1 cellular context compared by ENCODE assay signal in genomic region chr5:29099585-29099984, GRCh38.
TF ChIP-seq lines count a peak whose summit lies in the region.

No MANE protein-coding gene starts in this region.

TF ChIP-seq in GM12878, 131 proteins besides CTCF, POLR2A, EP300 and RAD21 (continued from another document and continues in another):
- TF ChIP-seq CUX1 (IDR thresholded peaks at IDR 0.05; ENCODE audit: insufficient replicate concordance, low read depth, low read length) (no peak), SMC3 (IDR thresholded peaks at IDR 0.05; ENCODE audit: borderline replicate concordance, low read length) (no peak), ZNF687 (IDR thresholded peaks at IDR 0.05) (no peak), MXI1 (IDR thresholded peaks at IDR 0.05; ENCODE audit: low read depth, low read length) (no peak), ELK1 (IDR thresholded peaks at IDR 0.05; ENCODE audit: low read depth, low read length) (no peak), BACH1 (IDR thresholded peaks at IDR 0.05; ENCODE audit: borderline replicate concordance) (no peak), ETV6 (conservative IDR thresholded peaks at IDR 0.05 in 1 of 2, IDR thresholded peaks at IDR 0.05 in 1 of 2; ENCODE audit: borderline replicate concordance in 1 of 2, low read depth in 1 of 2) (0 out of 4 replicates have a peak, but pooled peaks of 1 of the 2 experiments have one; percentile 14), TCF7 (IDR thresholded peaks at IDR 0.05; ENCODE audit: borderline replicate concordance) (peak; percentile 74; the same call in 1 of the 2 replicates), JUNB (IDR thresholded peaks at IDR 0.05) (0 out of 2 replicates have a peak, but pooled peaks have one; percentile 39), NR2C2 (IDR thresholded peaks at IDR 0.05; ENCODE audit: borderline replicate concordance, control insufficient read depth, insufficient read length, low read depth) (no peak), NKRF (conservative IDR thresholded peaks at IDR 0.05) (no peak), SP1 (IDR thresholded peaks at IDR 0.05; ENCODE audit: low read depth, low read length) (no peak), SMARCA5 (IDR thresholded peaks at IDR 0.05) (no peak), IKZF2 (IDR thresholded peaks at IDR 0.05) (peak; percentile 56 to 63; a peak in 3 of 4 replicates), CEBPZ (IDR thresholded peaks at IDR 0.05; ENCODE audit: low read depth, low read length) (no peak), MTA3 (IDR thresholded peaks at IDR 0.05; ENCODE audit: borderline replicate concordance, low read length) (no peak), CEBPB (IDR thresholded peaks at IDR 0.05; ENCODE audit: borderline replicate concordance in 1 of 2, low read depth in 2 of 2, low read length in 2 of 2) (no peak), RUNX3 (IDR thresholded peaks at IDR 0.05; ENCODE audit: low read length) (peak; percentile 43), ATF7 (IDR thresholded peaks at IDR 0.05; ENCODE audit: low read depth) (0 out of 2 replicates have a peak, but pooled peaks have one; percentile 13), USF2 (IDR thresholded peaks at IDR 0.05; ENCODE audit: borderline replicate concordance, low read depth, low read length) (no peak), ZBTB33 (IDR thresholded peaks at IDR 0.05) (no peak), E2F8 (IDR thresholded peaks at IDR 0.05; ENCODE audit: low read depth, partially characterized antibody) (no peak), MYC (IDR thresholded peaks at IDR 0.05; ENCODE audit: insufficient read depth, insufficient read length, insufficient replicate concordance, low read length, severe bottlenecking) (no peak), RELB (IDR thresholded peaks at IDR 0.05; ENCODE audit: low read depth) (no peak), ZNF24 (IDR thresholded peaks at IDR 0.05) (no peak), CREM (IDR thresholded peaks at IDR 0.05; ENCODE audit: low read depth) (no peak), BMI1 (IDR thresholded peaks at IDR 0.05; ENCODE audit: borderline replicate concordance) (peak; percentile 48; the same call in 1 of the 2 replicates), JUND (IDR thresholded peaks at IDR 0.05; ENCODE audit: low read depth, low read length) (no peak), RCOR1 (conservative IDR thresholded peaks at IDR 0.05; ENCODE audit: low read depth, low read length) (no peak)
